12 cellular contexts compared by ENCODE assay signal in genomic region chr11:8717544-8717875, GRCh38. TPM values are rescaled to one million over a fixed set of nuclear protein-coding genes. Genes with fewer than 3 reads are reported as not detected.
DNase-seq lines count a peak whose midpoint lies in the region; ATAC-seq and TF ChIP-seq lines count a peak whose summit lies in the region.
"Had no signal": no experiment of that assay in that cellular context is flagged by ENCODE, and none has a peak within 500 bp of the region (broad histone marks: within the 10 kb centered on the region; RNA-seq: fewer than 3 reads in every experiment).

No MANE protein-coding gene starts in this region.

- peak overlapping the region; percentile 78 for H3K56ac ChIP-seq in mesendoderm (ENCODE audit: low read length)

- ATAC-seq in body of pancreas: no peak
- ATAC-seq in HG03460 (IDR thresholded peaks at IDR 0.05; ENCODE audit: unreplicated experiment): no peak
- ATAC-seq in activated T-cell treated with anti-CD3 and anti-CD28 coated beads, Interleukin-2, amount 50 U/mL, for 4 hours: no peak
- no peak for ATAC-seq in GM19351 (IDR thresholded peaks at IDR 0.05; ENCODE audit: unreplicated experiment)
- ATAC-seq: activated T-cell treated with anti-CD3 and anti-CD28 coated beads, Interleukin-2, amount 50 U/mL, for 72 hours had no signal

- H3K79me2 ChIP-seq in mesendoderm (ENCODE audit: control insufficient read depth, insufficient read depth, low read length): no peaks in the 10 kb centered on the region

- peak overlapping the region; percentile 69 to 89 (median 81) for H3K27ac ChIP-seq in body of pancreas
- H3K27ac ChIP-seq in mesendoderm (ENCODE audit: low read depth, low read length): peak overlapping the region; percentile 57
- peak overlapping the region; percentile 71 for H3K27ac ChIP-seq in temporal lobe (ENCODE audit: low read depth, low read length)

- H3K4me2 ChIP-seq in mesendoderm (ENCODE audit: low read length): no peak overlapping the region

- H2BK5ac ChIP-seq in mesendoderm (ENCODE audit: low read length): peak overlapping the region; percentile 28

- TF ChIP-seq POLR2A in body of pancreas (IDR thresholded peaks at IDR 0.05): no peak

- H3K4me3 Mint-ChIP-seq in activated T-cell treated with anti-CD3 and anti-CD28 coated beads, Interleukin-2, amount 50 U/mL, for 4 hours: no peak overlapping the region
- H3K4me3 Mint-ChIP-seq: activated T-cell treated with anti-CD3 and anti-CD28 coated beads, Interleukin-2, amount 50 U/mL, for 72 hours had no signal

- peaks cover 4% of the 10 kb centered on the region for H3K4me1 Mint-ChIP-seq in activated T-cell treated with anti-CD3 and anti-CD28 coated beads, Interleukin-2, amount 50 U/mL, for 4 hours (ENCODE audit: low read depth)

- H2AK5ac ChIP-seq in mesendoderm (ENCODE audit: low read length): peak overlapping the region; percentile 53

- no peaks in the 10 kb centered on the region for H3K9me3 ChIP-seq in body of pancreas

- peaks cover 4% of the 10 kb centered on the region for H3K27me3 Mint-ChIP-seq in activated T-cell treated with anti-CD3 and anti-CD28 coated beads, Interleukin-2, amount 50 U/mL, for 4 hours (ENCODE audit: low read depth)
- H3K27me3 Mint-ChIP-seq: IgD-negative memory B cell had no signal

- H3K4ac ChIP-seq in mesendoderm (ENCODE audit: low read depth, low read length): peak overlapping the region; percentile 18

- H3K9ac ChIP-seq in mesendoderm (ENCODE audit: low read length): peak overlapping the region; percentile 12

- peak overlapping the region; percentile 24 for H3K18ac ChIP-seq in mesendoderm (ENCODE audit: low read length)

- no peak overlapping the region for H3K23ac ChIP-seq in mesendoderm (ENCODE audit: low read length)

- H4K5ac ChIP-seq in mesendoderm (ENCODE audit: low read length): no peak overlapping the region

- H3K9me3 Mint-ChIP-seq in activated T-cell treated with anti-CD3 and anti-CD28 coated beads, Interleukin-2, amount 50 U/mL, for 4 hours: no peaks in the 10 kb centered on the region
- H3K9me3 Mint-ChIP-seq: activated T-cell treated with anti-CD3 and anti-CD28 coated beads, Interleukin-2, amount 50 U/mL, for 72 hours; IgD-negative memory B cell had no signal

- intact Hi-C loops in body of pancreas (cut with DNase I): no loop called here

- H3K4me3 ChIP-seq in HFF-Myc (replicated peaks; ENCODE audit: low read depth, low read length) (peak overlapping the region; percentile 23), body of pancreas (no peak overlapping the region), mesendoderm (ENCODE audit: low read length) (no peak overlapping the region)

- 58 to 68% methylated on average over 6 to 9 of the region's 9 CpGs for WGBS in body of pancreas, 2 donors
- WGBS in mesendoderm (ENCODE audit: extremely low coverage, insufficient coverage, low lambda C conversion rate): no CpG with 5 or more reads among the region's 9 CpGs

- H3K36me3 ChIP-seq in body of pancreas (replicated peaks in 1 of 2; ENCODE audit: insufficient read depth in 1 of 2, low read depth in 2 of 2): peaks cover 0 to 1% of the 10 kb centered on the region in 2 donors
- H3K36me3 ChIP-seq in mesendoderm (ENCODE audit: control insufficient read depth, insufficient read depth, low read length): no peaks in the 10 kb centered on the region

- H3K36me3 Mint-ChIP-seq in activated T-cell treated with anti-CD3 and anti-CD28 coated beads, Interleukin-2, amount 50 U/mL, for 4 hours (ENCODE audit: insufficient read depth): no peaks in the 10 kb centered on the region
- H3K36me3 Mint-ChIP-seq: IgD-negative memory B cell had no signal

- H3K4me1 ChIP-seq in body of pancreas (peaks cover 66% of the 10 kb centered on the region), mesendoderm (ENCODE audit: control insufficient read depth, low read depth, low read length) (peaks cover 43% of the 10 kb centered on the region)

- H4K8ac ChIP-seq in mesendoderm (ENCODE audit: low read depth, low read length): no peak overlapping the region

- H2BK15ac ChIP-seq in mesendoderm (replicated peaks; ENCODE audit: low read depth): no peak overlapping the region

- H2BK120ac ChIP-seq in mesendoderm (ENCODE audit: low read depth, low read length): peak overlapping the region; percentile 0

- TF ChIP-seq CTCF in HFF-Myc (IDR thresholded peaks at IDR 0.05; ENCODE audit: low read depth, low read length, missing control alignments): no peak
- TF ChIP-seq CTCF in body of pancreas (IDR thresholded peaks at IDR 0.05): no peak

- H3K79me1 ChIP-seq in mesendoderm (ENCODE audit: low read length): no peaks in the 10 kb centered on the region

- DNase-seq in HFF-Myc (ENCODE audit: extremely low read depth, low read depth) (no peak), body of pancreas (peak in 1 of 4 donors; percentile 28), mesendoderm (no peak), HuH-7 (ENCODE audit: low spot score) (no peak)
- no peak for DNase-seq in activated T-cell treated with anti-CD3 and anti-CD28 coated beads, Interleukin-2, amount 50 U/mL, for 4 hours
- DNase-seq: activated T-cell treated with anti-CD3 and anti-CD28 coated beads, Interleukin-2, amount 50 U/mL, for 72 hours; DMS79; stimulated activated CD4-positive, alpha-beta T cell treated with anti-CD3 and anti-CD28 coated beads, Interleukin-12 subunit alpha, Interleukin-12 subunit beta, amount 100 ng/mL, for 4 hours had no signal

- no peaks in the 10 kb centered on the region for H3K27me3 ChIP-seq in body of pancreas
- no peaks in the 10 kb centered on the region for H3K27me3 ChIP-seq in mesendoderm (ENCODE audit: insufficient read depth, low read length, poor library complexity)

RNA-seq across cellular contexts. Expression of gene RPL27A, which starts 34.9 kb away (rescaled TPM):
- total RNA-seq in body of pancreas (1,000 to 10,000 TPM in 1 of 2 donors, 100 to 1,000 TPM in 1; 320 to 1,209 TPM), temporal lobe (526 TPM)
- polyA plus RNA-seq in mesendoderm (2013, experiment 1 of 2): 2,670 TPM
- 2,699 TPM for polyA plus RNA-seq in mesendoderm (2013, experiment 2 of 2)
- total RNA-seq in activated T-cell treated with anti-CD3 and anti-CD28 coated beads, Interleukin-2, amount 50 U/mL, for 4 hours: 1,000 to 10,000 TPM; 1,340 to 1,866 (median 1,663) TPM

RNA-seq across cellular contexts. Expression of gene TRIM66, which starts 35.0 kb away (rescaled TPM):
- 10 to 100 TPM; 11.2 to 37.2 TPM for total RNA-seq in body of pancreas
- polyA plus RNA-seq in mesendoderm (2013, experiment 1 of 2): 0.79 TPM
- polyA plus RNA-seq in mesendoderm (2013, experiment 2 of 2): 0.87 TPM
- total RNA-seq in temporal lobe: 1.2 TPM
- 1 to 10 TPM; 4.0 to 8.3 (median 6.7) TPM for total RNA-seq in activated T-cell treated with anti-CD3 and anti-CD28 coated beads, Interleukin-2, amount 50 U/mL, for 4 hours
